In the genomic region with DNA sequence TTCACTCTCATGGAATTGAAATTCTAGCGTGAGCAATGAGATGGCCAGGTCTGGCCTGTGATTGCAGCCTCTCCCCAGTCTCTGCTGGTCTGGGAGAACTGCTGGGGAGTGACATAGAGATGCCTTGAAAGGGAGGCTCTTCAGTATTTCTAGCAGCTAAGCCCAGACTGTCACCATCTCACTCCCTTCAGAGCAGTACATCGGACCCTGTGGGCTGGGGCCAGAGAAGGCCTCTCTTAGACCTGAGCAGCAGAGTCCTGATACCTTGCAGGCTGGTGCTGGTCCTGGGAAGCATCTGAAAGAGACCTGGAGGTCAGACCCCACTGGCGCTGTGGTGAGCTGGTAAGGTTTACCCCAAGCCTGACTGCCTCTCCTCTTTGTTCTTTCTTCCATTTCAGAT, we compare ENCODE assay signal across 1 cellular context.
TF ChIP-seq lines count a peak whose summit lies in the region.

No MANE protein-coding gene starts in this region.

TF ChIP-seq in HepG2, 621 proteins besides CTCF, POLR2A, EP300 and RAD21:
- TF ChIP-seq ARNTL (CRISPR knock-in tag; IDR thresholded peaks at IDR 0.05) (no peak), TARDBP (CRISPR knock-in tag; IDR thresholded peaks at IDR 0.05) (no peak), ZNF225 (CRISPR knock-in tag; IDR thresholded peaks at IDR 0.05) (no peak), SAP130 (CRISPR knock-in tag; IDR thresholded peaks at IDR 0.05; ENCODE audit: low read depth) (no peak), TEAD2 (CRISPR knock-in tag; IDR thresholded peaks at IDR 0.05) (no peak), TRIM24 (CRISPR knock-in tag; IDR thresholded peaks at IDR 0.05) (no peak), PITX1 (CRISPR knock-in tag; IDR thresholded peaks at IDR 0.05) (no peak), MEIS1 (CRISPR knock-in tag; IDR thresholded peaks at IDR 0.05; ENCODE audit: borderline replicate concordance) (no peak), ZNF737 (CRISPR knock-in tag; IDR thresholded peaks at IDR 0.05; ENCODE audit: borderline replicate concordance) (no peak), ZNF776 (CRISPR knock-in tag; IDR thresholded peaks at IDR 0.05) (no peak), ZNF570 (CRISPR knock-in tag; IDR thresholded peaks at IDR 0.05; ENCODE audit: borderline replicate concordance) (no peak)
- TF ChIP-seq, protein P1, sequence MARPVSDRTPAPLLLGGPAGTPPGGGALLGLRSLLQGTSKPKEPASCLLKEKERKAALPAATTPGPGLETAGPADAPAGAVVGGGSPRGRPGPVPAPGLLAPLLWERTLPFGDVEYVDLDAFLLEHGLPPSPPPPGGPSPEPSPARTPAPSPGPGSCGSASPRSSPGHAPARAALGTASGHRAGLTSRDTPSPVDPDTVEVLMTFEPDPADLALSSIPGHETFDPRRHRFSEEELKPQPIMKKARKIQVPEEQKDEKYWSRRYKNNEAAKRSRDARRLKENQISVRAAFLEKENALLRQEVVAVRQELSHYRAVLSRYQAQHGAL (CRISPR knock-in tag; IDR thresholded peaks at IDR 0.05; ENCODE audit: not compliant biosample characterization): no peak
- TF ChIP-seq, protein P2, sequence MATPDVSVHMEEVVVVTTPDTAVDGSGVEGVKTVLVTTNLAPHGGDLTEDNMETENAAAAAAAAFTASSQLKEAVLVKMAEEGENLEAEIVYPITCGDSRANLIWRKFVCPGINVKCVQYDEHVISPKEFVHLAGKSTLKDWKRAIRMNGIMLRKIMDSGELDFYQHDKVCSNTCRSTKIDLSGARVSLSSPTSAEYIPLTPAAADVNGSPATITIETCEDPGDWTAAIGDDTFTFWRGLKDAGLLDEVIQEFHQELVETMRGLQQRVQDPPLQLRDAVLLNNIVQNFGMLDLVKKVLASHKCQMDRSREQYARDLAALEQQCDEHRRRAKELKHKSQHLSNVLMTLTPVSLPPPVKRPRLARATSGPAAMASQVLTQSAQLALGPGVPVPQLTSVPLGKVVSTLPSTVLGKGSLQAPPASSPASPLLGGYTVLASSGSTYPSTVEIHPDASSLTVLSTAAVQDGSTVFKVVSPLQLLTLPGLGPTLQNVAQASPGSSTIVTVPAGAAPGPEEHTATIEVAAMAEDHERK (CRISPR knock-in tag; IDR thresholded peaks at IDR 0.05; ENCODE audit: low read depth): no peak
- TF ChIP-seq, protein P3, sequence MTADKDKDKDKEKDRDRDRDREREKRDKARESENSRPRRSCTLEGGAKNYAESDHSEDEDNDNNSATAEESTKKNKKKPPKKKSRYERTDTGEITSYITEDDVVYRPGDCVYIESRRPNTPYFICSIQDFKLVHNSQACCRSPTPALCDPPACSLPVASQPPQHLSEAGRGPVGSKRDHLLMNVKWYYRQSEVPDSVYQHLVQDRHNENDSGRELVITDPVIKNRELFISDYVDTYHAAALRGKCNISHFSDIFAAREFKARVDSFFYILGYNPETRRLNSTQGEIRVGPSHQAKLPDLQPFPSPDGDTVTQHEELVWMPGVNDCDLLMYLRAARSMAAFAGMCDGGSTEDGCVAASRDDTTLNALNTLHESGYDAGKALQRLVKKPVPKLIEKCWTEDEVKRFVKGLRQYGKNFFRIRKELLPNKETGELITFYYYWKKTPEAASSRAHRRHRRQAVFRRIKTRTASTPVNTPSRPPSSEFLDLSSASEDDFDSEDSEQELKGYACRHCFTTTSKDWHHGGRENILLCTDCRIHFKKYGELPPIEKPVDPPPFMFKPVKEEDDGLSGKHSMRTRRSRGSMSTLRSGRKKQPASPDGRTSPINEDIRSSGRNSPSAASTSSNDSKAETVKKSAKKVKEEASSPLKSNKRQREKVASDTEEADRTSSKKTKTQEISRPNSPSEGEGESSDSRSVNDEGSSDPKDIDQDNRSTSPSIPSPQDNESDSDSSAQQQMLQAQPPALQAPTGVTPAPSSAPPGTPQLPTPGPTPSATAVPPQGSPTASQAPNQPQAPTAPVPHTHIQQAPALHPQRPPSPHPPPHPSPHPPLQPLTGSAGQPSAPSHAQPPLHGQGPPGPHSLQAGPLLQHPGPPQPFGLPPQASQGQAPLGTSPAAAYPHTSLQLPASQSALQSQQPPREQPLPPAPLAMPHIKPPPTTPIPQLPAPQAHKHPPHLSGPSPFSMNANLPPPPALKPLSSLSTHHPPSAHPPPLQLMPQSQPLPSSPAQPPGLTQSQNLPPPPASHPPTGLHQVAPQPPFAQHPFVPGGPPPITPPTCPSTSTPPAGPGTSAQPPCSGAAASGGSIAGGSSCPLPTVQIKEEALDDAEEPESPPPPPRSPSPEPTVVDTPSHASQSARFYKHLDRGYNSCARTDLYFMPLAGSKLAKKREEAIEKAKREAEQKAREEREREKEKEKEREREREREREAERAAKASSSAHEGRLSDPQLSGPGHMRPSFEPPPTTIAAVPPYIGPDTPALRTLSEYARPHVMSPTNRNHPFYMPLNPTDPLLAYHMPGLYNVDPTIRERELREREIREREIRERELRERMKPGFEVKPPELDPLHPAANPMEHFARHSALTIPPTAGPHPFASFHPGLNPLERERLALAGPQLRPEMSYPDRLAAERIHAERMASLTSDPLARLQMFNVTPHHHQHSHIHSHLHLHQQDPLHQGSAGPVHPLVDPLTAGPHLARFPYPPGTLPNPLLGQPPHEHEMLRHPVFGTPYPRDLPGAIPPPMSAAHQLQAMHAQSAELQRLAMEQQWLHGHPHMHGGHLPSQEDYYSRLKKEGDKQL (CRISPR knock-in tag; IDR thresholded peaks at IDR 0.05; ENCODE audit: low read depth): no peak
